Comparison of ENCODE assay signal across 11 cellular contexts in genomic region chr3:186360779-186361178, GRCh38. TPM values are rescaled to one million over a fixed set of nuclear protein-coding genes. Genes with fewer than 3 reads are reported as not detected.
DNase-seq lines count a peak whose midpoint lies in the region; ATAC-seq and TF ChIP-seq lines count a peak whose summit lies in the region.
"Had no signal": no experiment of that assay in that cellular context is flagged by ENCODE, and none has a peak within 500 bp of the region (broad histone marks: within the 10 kb centered on the region; RNA-seq: fewer than 3 reads in every experiment).

No MANE protein-coding gene starts in this region.

- H3K27me3 ChIP-seq in esophagus squamous epithelium (peaks cover 5 to 67% (median 15%) of the 10 kb centered on the region in 4 donors), muscle layer of duodenum (ENCODE audit: low read depth, low read length) (peaks cover 11% of the 10 kb centered on the region), vagina (peaks cover 8% of the 10 kb centered on the region)

- no peaks in the 10 kb centered on the region for H3K9me3 Mint-ChIP-seq in activated CD4-positive, alpha-beta T cell treated with anti-CD3 and anti-CD28 coated beads for 36 hours (ENCODE audit: low read depth)
- H3K9me3 Mint-ChIP-seq: activated CD8-positive, alpha-beta T cell treated with anti-CD3 and anti-CD28 coated beads for 36 hours had no signal

- no peak for DNase-seq in activated CD4-positive, alpha-beta T cell treated with anti-CD3 and anti-CD28 coated beads for 36 hours
- no peak for DNase-seq in activated CD4-positive, alpha-beta T cell treated with anti-CD3 and anti-CD28 coated beads for 4 hours
- DNase-seq in esophagus squamous epithelium (lab: John Stamatoyannopoulos, UW) (no peak), vagina (ENCODE audit: extremely low spot score in 2 of 2) (no peak), NCI-H2081 treated with DMSO at 0.1 percent for 48 hours (lab: John Stamatoyannopoulos, UW) (no peak)
- no peak for DNase-seq in stimulated activated CD4-positive, alpha-beta T cell treated with anti-CD3 and anti-CD28 coated beads, Interleukin-4, amount 100 ng/mL, for 4 hours
- DNase-seq: activated CD8-positive, alpha-beta T cell treated with anti-CD3 and anti-CD28 coated beads for 36 hours; dermis blood vessel endothelial cell; NCI-H526 treated with DMSO at 0.1 percent for 48 hours had no signal

- H3K27me3 Mint-ChIP-seq in activated CD4-positive, alpha-beta T cell treated with anti-CD3 and anti-CD28 coated beads for 36 hours: peaks cover 49% of the 10 kb centered on the region

- 15% methylated on average over 4 of the region's 27 CpGs; no CpG with 5 or more reads in 1 of the 2 donors for WGBS in esophagus squamous epithelium, 2 donors

- no peak for ATAC-seq in activated CD4-positive, alpha-beta T cell treated with anti-CD3 and anti-CD28 coated beads for 36 hours
- ATAC-seq in HG03432 (IDR thresholded peaks at IDR 0.05; ENCODE audit: unreplicated experiment): no peak

- H3K4me3 ChIP-seq in esophagus squamous epithelium (peak overlapping the region; percentile 30 to 72 (median 52)), muscle layer of duodenum (ENCODE audit: low read depth in 1 of 2, low read length in 2 of 2) (peak overlapping the region; percentile 72 to 74), vagina (peak overlapping the region; percentile 40 to 43)

- H3K9me3 ChIP-seq in esophagus squamous epithelium: no peaks in the 10 kb centered on the region
- H3K9me3 ChIP-seq in muscle layer of duodenum (ENCODE audit: control insufficient read depth in 1 of 2, low read length in 2 of 2): no peaks in the 10 kb centered on the region
- H3K9me3 ChIP-seq in vagina: no peaks in the 10 kb centered on the region

- H3K4me1 ChIP-seq in esophagus squamous epithelium (peaks cover 10 to 33% (median 13%) of the 10 kb centered on the region in 3 donors), muscle layer of duodenum (ENCODE audit: control insufficient read depth in 1 of 2, insufficient read depth in 2 of 2, low read length in 2 of 2) (peaks cover under 1 to 15% of the 10 kb centered on the region in 2 donors), vagina (peaks cover 9% of the 10 kb centered on the region)

- intact Hi-C loops in activated CD4-positive, alpha-beta T cell treated with anti-CD3 and anti-CD28 coated beads for 36 hours (cut with DNase I, micrococcal nuclease): no loop called here
- intact Hi-C loops in esophagus squamous epithelium (cut with DNase I): no loop called here
- intact Hi-C loops in vagina (cut with DNase I): loop anchor here (10.0 kb wide), 1 partner anchor 54 kb away; no protein-coding TSS in a partner anchor

- H3K27ac ChIP-seq in esophagus squamous epithelium (peak overlapping the region; percentile 64 to 87 (median 82)), muscle layer of duodenum (ENCODE audit: low read length) (peak overlapping the region; percentile 27), vagina (peak overlapping the region; percentile 58)

- CTCF ChIA-PET in activated CD4-positive, alpha-beta T cell treated with anti-CD3 and anti-CD28 coated beads for 36 hours (lab: Charles Lee): interaction anchor here (0.7 to 1.9 kb wide), 2 partner anchors 15 to 254 kb away, joined by 3 to 7 read pairs; no protein-coding TSS in a partner anchor

- peak in 2 of 4 donors; percentile 10 to 23 for TF ChIP-seq POLR2A in esophagus squamous epithelium (IDR thresholded peaks at IDR 0.05)
- no peak for TF ChIP-seq POLR2A in vagina (IDR thresholded peaks at IDR 0.05)

- H3K4me3 Mint-ChIP-seq in activated CD4-positive, alpha-beta T cell treated with anti-CD3 and anti-CD28 coated beads for 36 hours: peak overlapping the region; percentile 37

- TF ChIP-seq CTCF in esophagus squamous epithelium (IDR thresholded peaks at IDR 0.05) (no peak), vagina (IDR thresholded peaks at IDR 0.05) (no peak)

- H3K27ac Mint-ChIP-seq in activated CD4-positive, alpha-beta T cell treated with anti-CD3 and anti-CD28 coated beads for 36 hours: no peak overlapping the region
- H3K27ac Mint-ChIP-seq: activated CD8-positive, alpha-beta T cell treated with anti-CD3 and anti-CD28 coated beads for 36 hours had no signal

- H3K36me3 ChIP-seq in esophagus squamous epithelium (no peaks in the 10 kb centered on the region), muscle layer of duodenum (ENCODE audit: control insufficient read depth in 1 of 2, insufficient read depth in 2 of 2, low read length in 2 of 2) (no peaks in the 10 kb centered on the region), vagina (no peaks in the 10 kb centered on the region)

- POLR2A ChIA-PET in activated CD4-positive, alpha-beta T cell treated with anti-CD3 and anti-CD28 coated beads for 36 hours (lab: Charles Lee): no interaction called here

- peaks cover 11% of the 10 kb centered on the region for H3K4me1 Mint-ChIP-seq in activated CD4-positive, alpha-beta T cell treated with anti-CD3 and anti-CD28 coated beads for 36 hours

- no peaks in the 10 kb centered on the region for H3K36me3 Mint-ChIP-seq in activated CD4-positive, alpha-beta T cell treated with anti-CD3 and anti-CD28 coated beads for 36 hours (ENCODE audit: low read depth)

RNA-seq across cellular contexts. Expression of gene DGKG, which starts 1.3 kb away (rescaled TPM):
- total RNA-seq in activated CD4-positive, alpha-beta T cell treated with anti-CD3 and anti-CD28 coated beads for 36 hours: 1 to 10 TPM in 1 of 2 experiments, under 1 TPM in 1; 0.71 to 1.3 TPM
- total RNA-seq in esophagus squamous epithelium (10 to 100 TPM in 1 of 4 donors, 1 to 10 TPM in 3; 1.2 to 13.7 (median 2.1) TPM), vagina (2.5 TPM)

Comparison
In these comparisons a context has a peak if more than half of its experiments do, and no peak if none do; other contexts are left out.
1. H3K27ac ChIP-seq: peak in every context shown above with its lines; median percentile 82 in esophagus squamous epithelium; 58 in vagina; 27 in muscle layer of duodenum.